Comparison of ENCODE assay signal across 1 cellular context in the genomic region with DNA sequence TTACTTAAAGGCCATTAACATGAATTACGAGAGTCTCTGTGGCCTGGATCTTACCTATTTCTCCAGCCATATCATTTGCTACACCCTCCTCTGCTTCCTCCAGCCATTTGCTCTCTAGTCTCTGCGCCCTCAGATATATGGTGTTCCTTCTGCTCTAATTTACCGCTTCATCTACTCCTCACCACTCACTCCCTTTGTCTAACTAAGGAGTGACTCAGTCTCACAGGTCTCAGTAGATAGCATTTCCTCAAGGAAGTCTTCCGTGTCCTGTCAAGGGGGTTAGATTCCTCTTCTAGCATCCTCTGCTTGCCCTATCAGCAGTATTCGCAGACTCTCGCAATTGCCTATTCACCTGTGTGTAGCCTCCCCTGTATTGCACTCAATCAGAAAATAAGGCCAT.
A peak's percentile ranks its signal among the peaks of the same experiment; 100 is the strongest.
TF ChIP-seq lines count a peak whose summit lies in the region.

No MANE protein-coding gene starts in this region.

TF ChIP-seq in K562, 482 proteins besides CTCF, POLR2A, EP300 and RAD21 (continued from another document and continues in another):
- TF ChIP-seq ETV1 (tag; conservative IDR thresholded peaks at IDR 0.05; ENCODE audit: low read depth) (no peak), TCF7 (IDR thresholded peaks at IDR 0.05; ENCODE audit: borderline replicate concordance) (no peak), TBP (optimal IDR thresholded peaks at IDR 0.05; ENCODE audit: low read depth, low read length) (peak; percentile 50), ZNF583 (CRISPR knock-in tag; IDR thresholded peaks at IDR 0.05) (peak; percentile 77; the same call in 1 of the 2 replicates), E2F3 (CRISPR knock-in tag; IDR thresholded peaks at IDR 0.05) (no peak), IFI16 (CRISPR knock-in tag; IDR thresholded peaks at IDR 0.05) (no peak), CBX3 (IDR thresholded peaks at IDR 0.05; ENCODE audit: borderline replicate concordance in 1 of 2, low read length in 2 of 2) (no peak), ZNF407 (IDR thresholded peaks at IDR 0.05; ENCODE audit: low read depth) (no peak), NONO (IDR thresholded peaks at IDR 0.05; ENCODE audit: low read depth in 2 of 2, low read length in 1 of 2) (no peak), POLR2B (IDR thresholded peaks at IDR 0.05; ENCODE audit: low read depth, partially characterized antibody) (no peak), CEBPG (CRISPR knock-in tag; IDR thresholded peaks at IDR 0.05) (no peak), CEBPG (tag; conservative IDR thresholded peaks at IDR 0.05 in 1 of 2, IDR thresholded peaks at IDR 0.05 in 1 of 2) (no peak), ZNF23 (CRISPR knock-in tag; IDR thresholded peaks at IDR 0.05) (0 out of 2 replicates have a peak, but pooled peaks have one; percentile 41), NR4A1 (CRISPR knock-in tag; IDR thresholded peaks at IDR 0.05) (peak; percentile 87; the same call in 1 of the 2 replicates), NR4A1 (tag; IDR thresholded peaks at IDR 0.05) (peak; percentile 73), ZNF143 (CRISPR knock-in tag; IDR thresholded peaks at IDR 0.05) (no peak), CREB3L1 (IDR thresholded peaks at IDR 0.05; ENCODE audit: borderline replicate concordance, low read depth) (no peak), ZNF830 (CRISPR knock-in tag; IDR thresholded peaks at IDR 0.05) (no peak), ZC3H4 (CRISPR knock-in tag; IDR thresholded peaks at IDR 0.05; ENCODE audit: borderline replicate concordance) (no peak), STAG1 (CRISPR knock-in tag; IDR thresholded peaks at IDR 0.05; ENCODE audit: borderline replicate concordance) (no peak), MEF2D (tag; conservative IDR thresholded peaks at IDR 0.05; ENCODE audit: low read depth) (peak; percentile 67; the same call in 1 of the 2 replicates), ATF7 (IDR thresholded peaks at IDR 0.05) (no peak), NR3C1 (CRISPR knock-in tag; IDR thresholded peaks at IDR 0.05) (no peak), SMARCB1 (IDR thresholded peaks at IDR 0.05; ENCODE audit: insufficient read length, low read depth) (no peak)
- TF ChIP-seq, protein P1, sequence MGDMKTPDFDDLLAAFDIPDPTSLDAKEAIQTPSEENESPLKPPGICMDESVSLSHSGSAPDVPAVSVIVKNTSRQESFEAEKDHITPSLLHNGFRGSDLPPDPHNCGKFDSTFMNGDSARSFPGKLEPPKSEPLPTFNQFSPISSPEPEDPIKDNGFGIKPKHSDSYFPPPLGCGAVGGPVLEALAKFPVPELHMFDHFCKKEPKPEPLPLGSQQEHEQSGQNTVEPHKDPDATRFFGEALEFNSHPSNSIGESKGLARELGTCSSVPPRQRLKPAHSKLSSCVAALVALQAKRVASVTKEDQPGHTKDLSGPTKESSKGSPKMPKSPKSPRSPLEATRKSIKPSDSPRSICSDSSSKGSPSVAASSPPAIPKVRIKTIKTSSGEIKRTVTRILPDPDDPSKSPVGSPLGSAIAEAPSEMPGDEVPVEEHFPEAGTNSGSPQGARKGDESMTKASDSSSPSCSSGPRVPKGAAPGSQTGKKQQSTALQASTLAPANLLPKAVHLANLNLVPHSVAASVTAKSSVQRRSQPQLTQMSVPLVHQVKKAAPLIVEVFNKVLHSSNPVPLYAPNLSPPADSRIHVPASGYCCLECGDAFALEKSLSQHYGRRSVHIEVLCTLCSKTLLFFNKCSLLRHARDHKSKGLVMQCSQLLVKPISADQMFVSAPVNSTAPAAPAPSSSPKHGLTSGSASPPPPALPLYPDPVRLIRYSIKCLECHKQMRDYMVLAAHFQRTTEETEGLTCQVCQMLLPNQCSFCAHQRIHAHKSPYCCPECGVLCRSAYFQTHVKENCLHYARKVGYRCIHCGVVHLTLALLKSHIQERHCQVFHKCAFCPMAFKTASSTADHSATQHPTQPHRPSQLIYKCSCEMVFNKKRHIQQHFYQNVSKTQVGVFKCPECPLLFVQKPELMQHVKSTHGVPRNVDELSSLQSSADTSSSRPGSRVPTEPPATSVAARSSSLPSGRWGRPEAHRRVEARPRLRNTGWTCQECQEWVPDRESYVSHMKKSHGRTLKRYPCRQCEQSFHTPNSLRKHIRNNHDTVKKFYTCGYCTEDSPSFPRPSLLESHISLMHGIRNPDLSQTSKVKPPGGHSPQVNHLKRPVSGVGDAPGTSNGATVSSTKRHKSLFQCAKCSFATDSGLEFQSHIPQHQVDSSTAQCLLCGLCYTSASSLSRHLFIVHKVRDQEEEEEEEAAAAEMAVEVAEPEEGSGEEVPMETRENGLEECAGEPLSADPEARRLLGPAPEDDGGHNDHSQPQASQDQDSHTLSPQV (IDR thresholded peaks at IDR 0.05) = peak; percentile 97
- TF ChIP-seq, protein P2, sequence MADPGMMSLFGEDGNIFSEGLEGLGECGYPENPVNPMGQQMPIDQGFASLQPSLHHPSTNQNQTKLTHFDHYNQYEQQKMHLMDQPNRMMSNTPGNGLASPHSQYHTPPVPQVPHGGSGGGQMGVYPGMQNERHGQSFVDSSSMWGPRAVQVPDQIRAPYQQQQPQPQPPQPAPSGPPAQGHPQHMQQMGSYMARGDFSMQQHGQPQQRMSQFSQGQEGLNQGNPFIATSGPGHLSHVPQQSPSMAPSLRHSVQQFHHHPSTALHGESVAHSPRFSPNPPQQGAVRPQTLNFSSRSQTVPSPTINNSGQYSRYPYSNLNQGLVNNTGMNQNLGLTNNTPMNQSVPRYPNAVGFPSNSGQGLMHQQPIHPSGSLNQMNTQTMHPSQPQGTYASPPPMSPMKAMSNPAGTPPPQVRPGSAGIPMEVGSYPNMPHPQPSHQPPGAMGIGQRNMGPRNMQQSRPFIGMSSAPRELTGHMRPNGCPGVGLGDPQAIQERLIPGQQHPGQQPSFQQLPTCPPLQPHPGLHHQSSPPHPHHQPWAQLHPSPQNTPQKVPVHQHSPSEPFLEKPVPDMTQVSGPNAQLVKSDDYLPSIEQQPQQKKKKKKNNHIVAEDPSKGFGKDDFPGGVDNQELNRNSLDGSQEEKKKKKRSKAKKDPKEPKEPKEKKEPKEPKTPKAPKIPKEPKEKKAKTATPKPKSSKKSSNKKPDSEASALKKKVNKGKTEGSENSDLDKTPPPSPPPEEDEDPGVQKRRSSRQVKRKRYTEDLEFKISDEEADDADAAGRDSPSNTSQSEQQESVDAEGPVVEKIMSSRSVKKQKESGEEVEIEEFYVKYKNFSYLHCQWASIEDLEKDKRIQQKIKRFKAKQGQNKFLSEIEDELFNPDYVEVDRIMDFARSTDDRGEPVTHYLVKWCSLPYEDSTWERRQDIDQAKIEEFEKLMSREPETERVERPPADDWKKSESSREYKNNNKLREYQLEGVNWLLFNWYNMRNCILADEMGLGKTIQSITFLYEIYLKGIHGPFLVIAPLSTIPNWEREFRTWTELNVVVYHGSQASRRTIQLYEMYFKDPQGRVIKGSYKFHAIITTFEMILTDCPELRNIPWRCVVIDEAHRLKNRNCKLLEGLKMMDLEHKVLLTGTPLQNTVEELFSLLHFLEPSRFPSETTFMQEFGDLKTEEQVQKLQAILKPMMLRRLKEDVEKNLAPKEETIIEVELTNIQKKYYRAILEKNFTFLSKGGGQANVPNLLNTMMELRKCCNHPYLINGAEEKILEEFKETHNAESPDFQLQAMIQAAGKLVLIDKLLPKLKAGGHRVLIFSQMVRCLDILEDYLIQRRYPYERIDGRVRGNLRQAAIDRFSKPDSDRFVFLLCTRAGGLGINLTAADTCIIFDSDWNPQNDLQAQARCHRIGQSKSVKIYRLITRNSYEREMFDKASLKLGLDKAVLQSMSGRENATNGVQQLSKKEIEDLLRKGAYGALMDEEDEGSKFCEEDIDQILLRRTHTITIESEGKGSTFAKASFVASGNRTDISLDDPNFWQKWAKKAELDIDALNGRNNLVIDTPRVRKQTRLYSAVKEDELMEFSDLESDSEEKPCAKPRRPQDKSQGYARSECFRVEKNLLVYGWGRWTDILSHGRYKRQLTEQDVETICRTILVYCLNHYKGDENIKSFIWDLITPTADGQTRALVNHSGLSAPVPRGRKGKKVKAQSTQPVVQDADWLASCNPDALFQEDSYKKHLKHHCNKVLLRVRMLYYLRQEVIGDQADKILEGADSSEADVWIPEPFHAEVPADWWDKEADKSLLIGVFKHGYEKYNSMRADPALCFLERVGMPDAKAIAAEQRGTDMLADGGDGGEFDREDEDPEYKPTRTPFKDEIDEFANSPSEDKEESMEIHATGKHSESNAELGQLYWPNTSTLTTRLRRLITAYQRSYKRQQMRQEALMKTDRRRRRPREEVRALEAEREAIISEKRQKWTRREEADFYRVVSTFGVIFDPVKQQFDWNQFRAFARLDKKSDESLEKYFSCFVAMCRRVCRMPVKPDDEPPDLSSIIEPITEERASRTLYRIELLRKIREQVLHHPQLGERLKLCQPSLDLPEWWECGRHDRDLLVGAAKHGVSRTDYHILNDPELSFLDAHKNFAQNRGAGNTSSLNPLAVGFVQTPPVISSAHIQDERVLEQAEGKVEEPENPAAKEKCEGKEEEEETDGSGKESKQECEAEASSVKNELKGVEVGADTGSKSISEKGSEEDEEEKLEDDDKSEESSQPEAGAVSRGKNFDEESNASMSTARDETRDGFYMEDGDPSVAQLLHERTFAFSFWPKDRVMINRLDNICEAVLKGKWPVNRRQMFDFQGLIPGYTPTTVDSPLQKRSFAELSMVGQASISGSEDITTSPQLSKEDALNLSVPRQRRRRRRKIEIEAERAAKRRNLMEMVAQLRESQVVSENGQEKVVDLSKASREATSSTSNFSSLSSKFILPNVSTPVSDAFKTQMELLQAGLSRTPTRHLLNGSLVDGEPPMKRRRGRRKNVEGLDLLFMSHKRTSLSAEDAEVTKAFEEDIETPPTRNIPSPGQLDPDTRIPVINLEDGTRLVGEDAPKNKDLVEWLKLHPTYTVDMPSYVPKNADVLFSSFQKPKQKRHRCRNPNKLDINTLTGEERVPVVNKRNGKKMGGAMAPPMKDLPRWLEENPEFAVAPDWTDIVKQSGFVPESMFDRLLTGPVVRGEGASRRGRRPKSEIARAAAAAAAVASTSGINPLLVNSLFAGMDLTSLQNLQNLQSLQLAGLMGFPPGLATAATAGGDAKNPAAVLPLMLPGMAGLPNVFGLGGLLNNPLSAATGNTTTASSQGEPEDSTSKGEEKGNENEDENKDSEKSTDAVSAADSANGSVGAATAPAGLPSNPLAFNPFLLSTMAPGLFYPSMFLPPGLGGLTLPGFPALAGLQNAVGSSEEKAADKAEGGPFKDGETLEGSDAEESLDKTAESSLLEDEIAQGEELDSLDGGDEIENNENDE (IDR thresholded peaks at IDR 0.05; ENCODE audit: low read depth, low read length) = no peak
- TF ChIP-seq, protein P3, sequence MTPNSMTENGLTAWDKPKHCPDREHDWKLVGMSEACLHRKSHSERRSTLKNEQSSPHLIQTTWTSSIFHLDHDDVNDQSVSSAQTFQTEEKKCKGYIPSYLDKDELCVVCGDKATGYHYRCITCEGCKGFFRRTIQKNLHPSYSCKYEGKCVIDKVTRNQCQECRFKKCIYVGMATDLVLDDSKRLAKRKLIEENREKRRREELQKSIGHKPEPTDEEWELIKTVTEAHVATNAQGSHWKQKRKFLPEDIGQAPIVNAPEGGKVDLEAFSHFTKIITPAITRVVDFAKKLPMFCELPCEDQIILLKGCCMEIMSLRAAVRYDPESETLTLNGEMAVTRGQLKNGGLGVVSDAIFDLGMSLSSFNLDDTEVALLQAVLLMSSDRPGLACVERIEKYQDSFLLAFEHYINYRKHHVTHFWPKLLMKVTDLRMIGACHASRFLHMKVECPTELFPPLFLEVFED (CRISPR knock-in tag; conservative IDR thresholded peaks at IDR 0.05) = peak; percentile 74; the same call in 1 of the 2 replicates
